9 cellular contexts compared by ENCODE assay signal in genomic region chr17:65294184-65294719, GRCh38.
DNase-seq lines count a peak whose midpoint lies in the region; ATAC-seq and TF ChIP-seq lines count a peak whose summit lies in the region.
"Had no signal": no experiment of that assay in that cellular context is flagged by ENCODE, and none has a peak within 500 bp of the region (broad histone marks: within the 10 kb centered on the region; RNA-seq: fewer than 3 reads in every experiment).

No MANE protein-coding gene starts in this region.

- H3K4me1 Mint-ChIP-seq in activated T-cell treated with anti-CD3 and anti-CD28 coated beads, Interleukin-2, amount 50 U/mL, for 72 hours (ENCODE audit: low read depth): peaks cover 7% of the 10 kb centered on the region
- H3K4me1 Mint-ChIP-seq in neural crest cell: peaks cover 12% of the 10 kb centered on the region

- H3K4me3 Mint-ChIP-seq in activated T-cell treated with anti-CD3 and anti-CD28 coated beads, Interleukin-2, amount 50 U/mL, for 72 hours: no peak overlapping the region
- H3K4me3 Mint-ChIP-seq in neural crest cell: no peak overlapping the region
- H3K4me3 Mint-ChIP-seq: stimulated activated naive CD8-positive, alpha-beta T cell treated with anti-CD3 and anti-CD28 coated beads, Interleukin-15, Interleukin-2, amounts not matched to agents 100 ng/mL and 50 ng/mL, for 24 hours had no signal

- no peak overlapping the region for H3K27ac ChIP-seq in Panc1 (ENCODE audit: low read length)

- ATAC-seq in Panc1: peak; percentile 93
- peak; percentile 81 to 85 for ATAC-seq in activated T-cell treated with anti-CD3 and anti-CD28 coated beads, Interleukin-2, amount 50 U/mL, for 72 hours (replicated peaks in 1 of 2)

- H3K36me3 Mint-ChIP-seq in activated T-cell treated with anti-CD3 and anti-CD28 coated beads, Interleukin-2, amount 50 U/mL, for 72 hours (ENCODE audit: insufficient read depth in 2 of 2): no peaks in the 10 kb centered on the region
- H3K36me3 Mint-ChIP-seq in neural crest cell (ENCODE audit: low read depth): no peaks in the 10 kb centered on the region

- intact Hi-C loops in Panc1 (cut with micrococcal nuclease; ENCODE audit: unreplicated experiment): loop anchor here (10.0 kb wide), 1 partner anchor 691 kb away; no protein-coding TSS in a partner anchor

- DNase-seq in activated gamma-delta T cell treated with Interleukin-2 at 50 U/mL for 16 hours (peak; percentile 47), activated gamma-delta T cell (lab: John Stamatoyannopoulos, UW) (no peak), Panc1 (ENCODE audit: low read depth, low spot score) (peak; percentile 18), fibroblast of pulmonary artery (ENCODE audit: low read depth) (peak; percentile 80), neural crest cell (ENCODE audit: low read depth, low spot score) (peak; percentile 53), stromal cell of bone marrow (ENCODE audit: low read depth) (peak; percentile 41)
- peak; percentile 66 for DNase-seq in Jurkat, Clone E6-1 (ENCODE audit: low read depth, low spot score)
- DNase-seq in activated T-cell treated with anti-CD3 and anti-CD28 coated beads, Interleukin-2, amount 50 U/mL, for 72 hours: peak; percentile 54

- no peaks in the 10 kb centered on the region for H3K27me3 ChIP-seq in Panc1 (ENCODE audit: control insufficient read depth, insufficient read depth, low read length)

- no peaks in the 10 kb centered on the region for H3K36me3 ChIP-seq in Panc1 (ENCODE audit: control insufficient read depth, insufficient read depth, low read length)

- in situ Hi-C loops in Panc1 (cut with HindIII; ENCODE audit: low pct_unique_long_range_greater_than_20kb, low sequenced_read_pairs): no loop called here

- no peaks in the 10 kb centered on the region for H3K27me3 Mint-ChIP-seq in activated T-cell treated with anti-CD3 and anti-CD28 coated beads, Interleukin-2, amount 50 U/mL, for 72 hours (ENCODE audit: low read depth)
- no peaks in the 10 kb centered on the region for H3K27me3 Mint-ChIP-seq in neural crest cell (ENCODE audit: low read depth)
- H3K27me3 Mint-ChIP-seq: stimulated activated naive CD8-positive, alpha-beta T cell treated with anti-CD3 and anti-CD28 coated beads, Interleukin-15, Interleukin-2, amounts not matched to agents 100 ng/mL and 50 ng/mL, for 24 hours had no signal

- POLR2A ChIA-PET in Panc1 (lab: Charles Lee): no interaction called here

- H3K4me3 ChIP-seq in Jurkat, Clone E6-1 (ENCODE audit: low read length): no peak overlapping the region
- H3K4me3 ChIP-seq in Panc1 (ENCODE audit: low read depth in 2 of 2, low read length in 2 of 2) (no peak overlapping the region), fibroblast of pulmonary artery (replicated peaks; ENCODE audit: low read depth, low read length) (no peak overlapping the region)

- H3K9me3 Mint-ChIP-seq in activated T-cell treated with anti-CD3 and anti-CD28 coated beads, Interleukin-2, amount 50 U/mL, for 72 hours: no peaks in the 10 kb centered on the region
- H3K9me3 Mint-ChIP-seq in neural crest cell: no peaks in the 10 kb centered on the region
- H3K9me3 Mint-ChIP-seq: stimulated activated naive CD8-positive, alpha-beta T cell treated with anti-CD3 and anti-CD28 coated beads, Interleukin-15, Interleukin-2, amounts not matched to agents 100 ng/mL and 50 ng/mL, for 24 hours had no signal

- H3K27ac Mint-ChIP-seq in activated T-cell treated with anti-CD3 and anti-CD28 coated beads, Interleukin-2, amount 50 U/mL, for 72 hours: no peak overlapping the region
- no peak overlapping the region for H3K27ac Mint-ChIP-seq in neural crest cell (ENCODE audit: unreplicated experiment)
- H3K27ac Mint-ChIP-seq: stimulated activated naive CD8-positive, alpha-beta T cell treated with anti-CD3 and anti-CD28 coated beads, Interleukin-15, Interleukin-2, amounts not matched to agents 100 ng/mL and 50 ng/mL, for 24 hours had no signal

- no peaks in the 10 kb centered on the region for H3K9me3 ChIP-seq in Panc1 (ENCODE audit: control insufficient read depth, insufficient read depth, low read depth, low read length)

- CTCF ChIA-PET in Panc1 (lab: Charles Lee): interaction anchor here (0.5 to 1.1 kb wide), 5 partner anchors 62 to 896 kb away, joined by 3 to 8 read pairs (median 3); no protein-coding TSS in a partner anchor

- no peaks in the 10 kb centered on the region for H3K4me1 ChIP-seq in Panc1 (ENCODE audit: control insufficient read depth, insufficient read depth, low read length)

- BruUV-seq in Panc1 (replicated peaks; lab: Mats Ljungman, UMichigan): no TSS peak

- peak; percentile 82 for TF ChIP-seq CTCF in Panc1 (IDR thresholded peaks at IDR 0.05)
- TF ChIP-seq CTCF in fibroblast of pulmonary artery (IDR thresholded peaks at IDR 0.05; ENCODE audit: low read length, missing control alignments): peak; percentile 92
- TF ChIP-seq CTCF in neural crest cell (conservative IDR thresholded peaks at IDR 0.05): peak; percentile 86
